16 cellular contexts compared by ENCODE assay signal in genomic region chr19:5996598-5997320, GRCh38. TPM values are rescaled to one million over a fixed set of nuclear protein-coding genes. Genes with fewer than 3 reads are reported as not detected.
DNase-seq lines count a peak whose midpoint lies in the region; ATAC-seq, FAIRE-seq and TF ChIP-seq lines count a peak whose summit lies in the region.
"Had no signal": no experiment of that assay in that cellular context is flagged by ENCODE, and none has a peak within 500 bp of the region (broad histone marks: within the 10 kb centered on the region; RNA-seq: fewer than 3 reads in every experiment).

No MANE protein-coding gene starts in this region.

- H3K9ac ChIP-seq in BLaER1 treated with 17β-estradiol and CSF1 and Interleukin-3, amounts not matched to agents 10 nM and 100 nM, result 0 out of 22 replicates have a peak overlapping the region, but pooled peaks of 1 of the 11 experiments have one; percentile 11
- no peak overlapping the region for H3K9ac ChIP-seq in neural progenitor cell

- H3K27ac ChIP-seq in BLaER1 treated with 17β-estradiol and CSF1 and Interleukin-3, amounts not matched to agents 10 nM and 100 nM, result peak overlapping the region in 2 of 11 experiments; percentile 18 to 32; a peak in 2 of 22 replicates
- H3K27ac ChIP-seq in osteoblast (ENCODE audit: low read depth, low read length) (no peak overlapping the region), neural progenitor cell (no peak overlapping the region)
- H3K27ac ChIP-seq: HL-60 had no signal

- H3K27me3 ChIP-seq in BLaER1 treated with 17β-estradiol and CSF1 and Interleukin-3, amounts not matched to agents 10 nM and 100 nM, result no peaks in the 10 kb centered on the region; a peak in 1 of 22 replicates
- H3K27me3 ChIP-seq in bronchial epithelial cell (ENCODE audit: control insufficient read depth, insufficient read depth, low read length), result no peaks in the 10 kb centered on the region
- H3K27me3 ChIP-seq in osteoblast (ENCODE audit: insufficient read depth, low read length), result no peaks in the 10 kb centered on the region
- H3K27me3 ChIP-seq in neural progenitor cell, result no peaks in the 10 kb centered on the region

- H3K9me3 ChIP-seq in BLaER1 treated with 17β-estradiol and CSF1 and Interleukin-3, amounts not matched to agents 10 nM and 100 nM (replicated peaks in 1 of 11), result peaks cover 23 to 33% (median 29%) of the 10 kb centered on the region in 11 experiments
- H3K9me3 ChIP-seq in osteoblast (ENCODE audit: low read depth, low read length) (no peaks in the 10 kb centered on the region), neural progenitor cell (ENCODE audit: low read depth) (no peaks in the 10 kb centered on the region), mucosa of descending colon (no peaks in the 10 kb centered on the region)
- H3K9me3 ChIP-seq: HAP-1 had no signal

- H3K4me3 ChIP-seq in BLaER1 treated with 17β-estradiol and CSF1 and Interleukin-3, amounts not matched to agents 10 nM and 100 nM, result no peak overlapping the region
- H3K4me3 ChIP-seq in bronchial epithelial cell (ENCODE audit: low read depth, low read length) (no peak overlapping the region), osteoblast (ENCODE audit: insufficient read depth, low read length) (no peak overlapping the region), neural progenitor cell (no peak overlapping the region), mucosa of descending colon (no peak overlapping the region)
- H3K4me3 ChIP-seq: GM12878, HAP-1 had no signal

- H3K4me2 ChIP-seq in BLaER1 treated with 17β-estradiol and CSF1 and Interleukin-3, amounts not matched to agents 10 nM and 100 nM, result peak overlapping the region in 6 of 11 experiments; percentile 21 to 96 (median 87); a peak in 6 of 22 replicates
- H3K4me2 ChIP-seq in osteoblast (ENCODE audit: insufficient read depth, low read length) (no peak overlapping the region), neural progenitor cell (no peak overlapping the region)

- ATAC-seq in mucosa of descending colon, result no peak
- no peak for ATAC-seq in HG02970 (IDR thresholded peaks at IDR 0.05; ENCODE audit: low FRiP score, unreplicated experiment)
- ATAC-seq: CD8-positive, alpha-beta T cell; GM12878 had no signal

- FAIRE-seq in bronchial epithelial cell (lab: Jason Lieb, UNC), result peak; percentile 64
- FAIRE-seq: A204.1, GM12878, GM19239 had no signal

- DNase-seq in bronchial epithelial cell (ENCODE audit: low read depth), result no peak
- peak; percentile 53 for DNase-seq in osteoblast (ENCODE audit: insufficient read length, low spot score, missing footprints)
- no peak for DNase-seq in neural progenitor cell (ENCODE audit: low spot score)
- no peak for DNase-seq in mucosa of descending colon
- DNase-seq: ACHN; Calu3; CD8-positive, alpha-beta T cell; DND-41; EL had no signal

- H3K4me1 ChIP-seq in BLaER1 treated with 17β-estradiol and CSF1 and Interleukin-3, amounts not matched to agents 10 nM and 100 nM, result peaks cover 35 to 57% (median 53%) of the 10 kb centered on the region in 10 experiments
- H3K4me1 ChIP-seq in osteoblast (ENCODE audit: insufficient read depth, low read length), result no peaks in the 10 kb centered on the region
- no peaks in the 10 kb centered on the region for H3K4me1 ChIP-seq in neural progenitor cell
- H3K4me1 ChIP-seq in mucosa of descending colon (ENCODE audit: low read depth), result no peaks in the 10 kb centered on the region
- H3K4me1 ChIP-seq: HAP-1 had no signal

- TF ChIP-seq CTCF in bronchial epithelial cell (IDR thresholded peaks at IDR 0.05; ENCODE audit: insufficient read depth, low read length, severe bottlenecking), result no peak
- TF ChIP-seq CTCF in osteoblast (IDR thresholded peaks at IDR 0.05; ENCODE audit: extremely low read depth, low read depth, low read length), result no peak
- TF ChIP-seq CTCF in neural progenitor cell (IDR thresholded peaks at IDR 0.05), result no peak
- TF ChIP-seq CTCF in mucosa of descending colon (IDR thresholded peaks at IDR 0.05), result no peak

- peaks cover 0 to 24% (median 9%) of the 10 kb centered on the region in 11 experiments; a peak in 11 of 22 replicates for H3K36me3 ChIP-seq in BLaER1 treated with 17β-estradiol and CSF1 and Interleukin-3, amounts not matched to agents 10 nM and 100 nM
- H3K36me3 ChIP-seq in bronchial epithelial cell (ENCODE audit: control insufficient read depth, insufficient read depth, low read length) (peaks cover 6% of the 10 kb centered on the region), osteoblast (ENCODE audit: insufficient read depth, low read length) (no peaks in the 10 kb centered on the region), neural progenitor cell (no peaks in the 10 kb centered on the region), mucosa of descending colon (ENCODE audit: low read depth) (no peaks in the 10 kb centered on the region)
- H3K36me3 ChIP-seq: HAP-1 had no signal

- peaks cover 3% of the 10 kb centered on the region for H3K9me3 Mint-ChIP-seq in neural progenitor cell

- no peak overlapping the region for H3K4me3 Mint-ChIP-seq in neural progenitor cell
- H3K4me3 Mint-ChIP-seq: CD8-positive, alpha-beta T cell had no signal

- peaks cover 6% of the 10 kb centered on the region for H3K27me3 Mint-ChIP-seq in neural progenitor cell (ENCODE audit: insufficient read depth, low read depth)

- intact Hi-C loops in mucosa of descending colon (cut with DNase I, micrococcal nuclease), result no loop called here

- peaks cover 24% of the 10 kb centered on the region for H3K36me3 Mint-ChIP-seq in neural progenitor cell

- H3K79me2 ChIP-seq in osteoblast (ENCODE audit: insufficient read depth, low read length), result no peaks in the 10 kb centered on the region
- no peaks in the 10 kb centered on the region for H3K79me2 ChIP-seq in neural progenitor cell (ENCODE audit: low read depth)

- H3F3A ChIP-seq in neural progenitor cell (ENCODE audit: low read depth), result no peaks in the 10 kb centered on the region

- H4K20me1 ChIP-seq in BLaER1 treated with 17β-estradiol and CSF1 and Interleukin-3, amounts not matched to agents 10 nM and 100 nM, result no peaks in the 10 kb centered on the region
- no peaks in the 10 kb centered on the region for H4K20me1 ChIP-seq in osteoblast (ENCODE audit: insufficient read depth, low read length)
- no peaks in the 10 kb centered on the region for H4K20me1 ChIP-seq in neural progenitor cell (ENCODE audit: low read depth)

- H3K27ac Mint-ChIP-seq in neural progenitor cell, result no peak overlapping the region
- H3K27ac Mint-ChIP-seq: CD8-positive, alpha-beta T cell had no signal

- H2AFZ ChIP-seq in osteoblast (ENCODE audit: low read length) (no peak overlapping the region), neural progenitor cell (replicated peaks) (no peak overlapping the region)

- peaks cover 11% of the 10 kb centered on the region for H3K4me1 Mint-ChIP-seq in neural progenitor cell

RNA-seq across cellular contexts. Expression of gene RANBP3, which starts 18.8 kb away (rescaled TPM):
- total RNA-seq in bronchial epithelial cell (25.0 and 27.9 TPM in 2 replicates), osteoblast (40.5 and 42.1 TPM in 2 replicates), neural progenitor cell (ENCODE audit: low replicate concordance) (77.8 and 83.5 TPM in 2 replicates), mucosa of descending colon (10 to 100 TPM; 47.0 to 94.2 (median 60.5) TPM)

Comparison
In these comparisons a context has a peak if more than half of its experiments do, and no peak if none do; other contexts are left out.
1. H3K4me2 ChIP-seq: peak in BLaER1 treated with 17β-estradiol and CSF1 and Interleukin-3, amounts not matched to agents 10 nM and 100 nM (6 of 11); none in osteoblast (single experiment) and neural progenitor cell (single experiment).